8 cellular contexts compared by ENCODE assay signal in the genomic region with DNA sequence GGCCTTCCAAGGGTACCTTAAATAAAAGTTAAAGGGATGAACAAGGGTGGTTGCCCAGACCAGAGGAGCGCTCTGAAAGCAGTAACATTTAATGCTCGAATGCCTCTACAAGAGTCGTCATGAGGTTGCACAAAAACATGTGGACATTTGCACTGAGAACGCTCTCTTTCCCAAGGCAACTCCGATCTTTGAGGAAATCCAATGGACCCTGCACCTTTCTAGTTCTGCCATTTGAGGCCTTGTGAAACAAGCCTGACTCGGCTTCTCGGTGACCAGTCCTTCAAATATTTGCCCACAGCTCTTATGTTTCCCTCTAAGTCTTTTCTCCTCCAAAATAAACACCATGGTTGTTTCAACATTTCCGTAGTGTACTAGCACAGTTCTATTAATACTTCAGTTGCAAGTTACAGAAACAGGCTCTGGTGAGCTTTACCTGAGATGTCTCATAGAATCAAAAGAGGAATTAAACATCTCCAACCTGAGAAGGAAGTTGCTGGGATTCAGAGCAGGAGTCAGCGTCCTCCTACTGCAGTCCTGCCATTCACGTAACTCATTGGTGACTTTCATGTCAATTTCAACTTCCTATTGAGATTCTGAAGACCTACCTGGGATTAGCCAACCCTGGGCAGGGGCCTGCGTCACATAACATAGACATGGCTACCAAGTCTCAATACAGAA.
DNase-seq lines count a peak whose midpoint lies in the region; ATAC-seq and TF ChIP-seq lines count a peak whose summit lies in the region.
"Had no signal": no experiment of that assay in that cellular context is flagged by ENCODE, and none has a peak within 500 bp of the region (broad histone marks: within the 10 kb centered on the region; RNA-seq: fewer than 3 reads in every experiment).

No MANE protein-coding gene starts in this region.

- H3K9me2 ChIP-seq in hepatocyte (replicated peaks; ENCODE audit: insufficient read depth), result no peaks in the 10 kb centered on the region

- H3K4me2 ChIP-seq in hepatocyte, result peak overlapping the region; percentile 52

- TF ChIP-seq POLR2A in thyroid gland (IDR thresholded peaks at IDR 0.05), result no peak

- H2AFZ ChIP-seq in hepatocyte, result no peak overlapping the region

- no peaks in the 10 kb centered on the region for H3K9me3 ChIP-seq in hepatocyte (ENCODE audit: low read depth)
- no peaks in the 10 kb centered on the region for H3K9me3 ChIP-seq in thyroid gland

- H3K27me3 ChIP-seq in hepatocyte, result no peaks in the 10 kb centered on the region
- H3K27me3 ChIP-seq in thyroid gland, result no peaks in the 10 kb centered on the region

- H3K4me3 ChIP-seq in hepatocyte (no peak overlapping the region), thyroid gland (replicated peaks in 1 of 3) (no peak overlapping the region)

- ATAC-seq in GM19035 (IDR thresholded peaks at IDR 0.05; ENCODE audit: unreplicated experiment), result no peak

- WGBS in hepatocyte (ENCODE audit: low lambda C conversion rate, missing lambda C conversion rate), result 77% methylated on average over 11 of the region's 11 CpGs
- 48 to 53% methylated on average over 11 of the region's 11 CpGs for WGBS in thyroid gland, 2 donors

- no peak for TF ChIP-seq CTCF in hepatocyte (IDR thresholded peaks at IDR 0.05; ENCODE audit: poor library complexity)
- TF ChIP-seq CTCF in thyroid gland (IDR thresholded peaks at IDR 0.05), result no peak

- H3K27ac ChIP-seq in hepatocyte, result peak overlapping the region; percentile 88
- peak overlapping the region; percentile 62 to 82 (median 79) for H3K27ac ChIP-seq in thyroid gland
- no peak overlapping the region for H3K27ac ChIP-seq in substantia nigra (ENCODE audit: low read depth, low read length, poor library complexity, severe bottlenecking)

- intact Hi-C loops in thyroid gland (cut with DNase I), result loop anchor here (10.0 kb wide), 1 partner anchor 517 kb away; no protein-coding TSS in a partner anchor

- DNase-seq in HuH-7 (ENCODE audit: low spot score), result peak; percentile 77
- peak; percentile 92 for DNase-seq in amniotic epithelial cell (ENCODE audit: low read depth)
- DNase-seq in hepatocyte (ENCODE audit: low spot score), result peak; percentile 55
- peak; percentile 43 for DNase-seq in thyroid gland
- DNase-seq in substantia nigra (lab: John Stamatoyannopoulos, UW), result no peak
- DNase-seq in NK-92 (lab: John Stamatoyannopoulos, UW; ENCODE audit: unreplicated experiment), result no peak
- DNase-seq: activated naive CD4-positive, alpha-beta T cell treated with anti-CD3 and anti-CD28 coated beads, Interleukin-2, amount 50 U/mL, for 16 hours had no signal

- no peaks in the 10 kb centered on the region for H4K20me1 ChIP-seq in hepatocyte (ENCODE audit: insufficient read depth, poor library complexity, severe bottlenecking)

- H3K4me1 ChIP-seq in hepatocyte (ENCODE audit: insufficient read depth) (peaks cover 26% of the 10 kb centered on the region), thyroid gland (peaks cover 18 to 22% of the 10 kb centered on the region in 2 donors)

- H3K36me3 ChIP-seq in hepatocyte (replicated peaks; ENCODE audit: insufficient read depth, low read depth) (no peaks in the 10 kb centered on the region), thyroid gland (no peaks in the 10 kb centered on the region)

- H3K79me2 ChIP-seq in hepatocyte, result no peaks in the 10 kb centered on the region

Comparison
In these comparisons a context has a peak if more than half of its experiments do, and no peak if none do; other contexts are left out.
1. DNase-seq: peak in HuH-7 (single experiment), amniotic epithelial cell (single experiment), hepatocyte (single experiment) and thyroid gland (2 of 2); none in substantia nigra (0 of 49) and NK-92 (single experiment).